18 cellular contexts compared by ENCODE assay signal in genomic region chr1:162139398-162139685, GRCh38.
"Had no signal": no experiment of that assay in that cellular context is flagged by ENCODE, and none has a peak within 500 bp of the region (broad histone marks: within the 10 kb centered on the region; RNA-seq: fewer than 3 reads in every experiment).

No MANE protein-coding gene starts in this region.

- ATAC-seq: activated CD4-positive, alpha-beta T cell treated with anti-CD3 and anti-CD28 coated beads for 36 hours; left ventricle myocardium superior; natural killer cell; stimulated activated naive CD8-positive, alpha-beta T cell treated with anti-CD3 and anti-CD28 coated beads, Interleukin-15, Interleukin-2, amounts not matched to agents 100 U/mL and 50 U/mL, for 24 hours; WTC11 had no signal

- H3K9me3 ChIP-seq: esophagus squamous epithelium, suprapubic skin, vagina had no signal

- H3K4me1 Mint-ChIP-seq: activated CD4-positive, alpha-beta T cell treated with anti-CD3 and anti-CD28 coated beads for 36 hours; activated naive CD8-positive, alpha-beta T cell treated with anti-CD3 and anti-CD28 coated beads for 36 hours; memory B cell had no signal

- H3K36me3 Mint-ChIP-seq: activated naive CD8-positive, alpha-beta T cell treated with anti-CD3 and anti-CD28 coated beads for 36 hours; memory B cell; natural killer cell; WTC11 had no signal

- DNase-seq: activated CD4-positive, alpha-beta T cell treated with anti-CD3 and anti-CD28 coated beads for 36 hours; activated CD4-positive, alpha-beta T cell treated with anti-CD3 and anti-CD28 coated beads, Interleukin-2, amount 50 U/mL, for 48 hours; activated naive CD4-positive, alpha-beta T cell; activated naive CD8-positive, alpha-beta T cell treated with anti-CD3 and anti-CD28 coated beads for 36 hours; activated T-cell treated with anti-CD3 and anti-CD28 coated beads for 4 hours; amniotic stem cell; effector memory CD4-positive, alpha-beta T cell; esophagus squamous epithelium; left ventricle myocardium superior; natural killer cell; stimulated activated CD4-positive, alpha-beta T cell treated with anti-CD3 and anti-CD28 coated beads, Interleukin-2, amount 100 ng/mL, for 24 hours; stimulated activated naive CD8-positive, alpha-beta T cell treated with anti-CD3 and anti-CD28 coated beads, Interleukin-15, Interleukin-2, amounts not matched to agents 100 U/mL and 50 U/mL, for 24 hours; trophoblast cell had no signal

- H3K27ac ChIP-seq: esophagus squamous epithelium, suprapubic skin, vagina had no signal

- H3K36me3 ChIP-seq: esophagus squamous epithelium, suprapubic skin, vagina had no signal

- H3K4me1 ChIP-seq: suprapubic skin, vagina had no signal

- H3K27me3 ChIP-seq: esophagus squamous epithelium, suprapubic skin, vagina had no signal

- H3K27ac Mint-ChIP-seq: activated CD4-positive, alpha-beta T cell treated with anti-CD3 and anti-CD28 coated beads for 36 hours; activated naive CD8-positive, alpha-beta T cell treated with anti-CD3 and anti-CD28 coated beads for 36 hours; dendritic cell treated with granulocyte-macrophage colony-stimulating factor and Interleukin-4, amounts not matched to agents 40 ng/mL and 50 ng/mL, for 4 days; memory B cell; natural killer cell; WTC11 had no signal

- H3K4me3 ChIP-seq: esophagus squamous epithelium, suprapubic skin, vagina had no signal

- H3K9me3 Mint-ChIP-seq: activated naive CD8-positive, alpha-beta T cell treated with anti-CD3 and anti-CD28 coated beads for 36 hours; dendritic cell treated with granulocyte-macrophage colony-stimulating factor and Interleukin-4, amounts not matched to agents 40 ng/mL and 50 ng/mL, for 4 days; memory B cell; natural killer cell; WTC11 had no signal

- H3K4me3 Mint-ChIP-seq: activated CD4-positive, alpha-beta T cell treated with anti-CD3 and anti-CD28 coated beads for 36 hours; activated naive CD8-positive, alpha-beta T cell treated with anti-CD3 and anti-CD28 coated beads for 36 hours; dendritic cell treated with granulocyte-macrophage colony-stimulating factor and Interleukin-4, amounts not matched to agents 40 ng/mL and 50 ng/mL, for 4 days; memory B cell; natural killer cell; WTC11 had no signal
